ENCODE assay signal across 8 cellular contexts in the genomic region with DNA sequence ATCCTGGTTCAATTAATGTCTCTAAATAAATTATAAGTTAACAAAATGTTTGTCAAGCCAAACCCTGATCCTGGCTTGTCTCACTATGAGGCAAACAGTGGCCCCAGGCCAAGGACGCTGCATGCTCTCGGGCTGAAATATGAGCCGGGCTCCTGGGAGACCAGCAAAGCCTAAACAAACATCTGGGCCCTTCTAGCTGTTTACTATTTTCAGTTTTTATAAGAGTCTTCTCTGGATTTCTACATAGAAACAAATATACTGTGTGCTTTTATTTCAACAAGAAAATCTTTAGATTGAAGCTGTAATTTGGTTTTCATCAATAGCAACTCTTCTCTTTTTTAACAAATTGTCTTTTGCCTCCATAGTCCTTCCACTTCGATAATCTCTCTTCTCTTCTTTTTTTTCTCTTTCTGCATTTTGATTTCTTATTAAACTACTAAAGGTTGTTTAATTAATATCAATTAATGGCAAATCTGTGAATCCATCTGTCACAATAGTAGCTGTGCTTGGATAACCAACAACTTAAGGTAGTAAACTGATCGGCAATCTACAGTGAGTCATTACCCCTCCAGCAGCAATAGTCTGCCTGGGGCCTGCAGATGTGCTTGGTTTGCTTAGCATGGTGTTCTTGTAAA.
DNase-seq lines count a peak whose midpoint lies in the region; ATAC-seq and TF ChIP-seq lines count a peak whose summit lies in the region.

No MANE protein-coding gene starts in this region.

- TF ChIP-seq CTCF in colonic mucosa (IDR thresholded peaks at IDR 0.05): no peak
- no peak for TF ChIP-seq CTCF in WERI-Rb-1 (IDR thresholded peaks at IDR 0.05; ENCODE audit: low read depth, low read length)

- no peaks in the 10 kb centered on the region for H3K36me3 ChIP-seq in colonic mucosa
- H3K36me3 ChIP-seq in WERI-Rb-1: no peaks in the 10 kb centered on the region

- H3K9ac ChIP-seq in colonic mucosa (ENCODE audit: low read depth in 2 of 2, low read length in 2 of 2): no peak overlapping the region

- H3K27ac ChIP-seq in colonic mucosa (no peak overlapping the region), WERI-Rb-1 (no peak overlapping the region)

- H3K9me3 ChIP-seq in colonic mucosa (no peaks in the 10 kb centered on the region), WERI-Rb-1 (ENCODE audit: severe bottlenecking) (no peaks in the 10 kb centered on the region)

- no peak for ATAC-seq in HG03139 (IDR thresholded peaks at IDR 0.05; ENCODE audit: unreplicated experiment)

- H3K4me3 ChIP-seq in colonic mucosa: no peak overlapping the region
- no peak overlapping the region for H3K4me3 ChIP-seq in WERI-Rb-1 (ENCODE audit: low read depth, low read length)

- DNase-seq in COLO668 (lab: John Stamatoyannopoulos, UW; ENCODE audit: unreplicated experiment) (peak; percentile 71), NCI-H2107 (lab: John Stamatoyannopoulos, UW) (peak; percentile 4), colonic mucosa (peak; percentile 65), midbrain (lab: John Stamatoyannopoulos, UW) (peak; percentile 67), WERI-Rb-1 (no peak), foreskin melanocyte (no peak), HUDEP-2 (lab: John Stamatoyannopoulos, UW; ENCODE audit: unreplicated experiment in 76 of 76) (no peak)

- intact Hi-C loops in colonic mucosa (cut with DNase I): no loop called here

- no peaks in the 10 kb centered on the region for H3K4me1 ChIP-seq in colonic mucosa

- H3K27me3 ChIP-seq in colonic mucosa (no peaks in the 10 kb centered on the region), WERI-Rb-1 (ENCODE audit: insufficient read depth, low read depth, severe bottlenecking) (no peaks in the 10 kb centered on the region)

Comparison
In these comparisons a context has a peak if more than half of its experiments do, and no peak if none do; other contexts are left out.
1. DNase-seq: peak in COLO668 (single experiment), NCI-H2107 (single experiment), colonic mucosa (single experiment) and midbrain (single experiment); none in WERI-Rb-1 (single experiment), foreskin melanocyte (single experiment) and HUDEP-2 (0 of 76).